ENCODE assay signal across 10 cellular contexts in genomic region chr5:50945139-50945538, GRCh38.
"Had no signal": no experiment of that assay in that cellular context is flagged by ENCODE, and none has a peak within 500 bp of the region (broad histone marks: within the 10 kb centered on the region; RNA-seq: fewer than 3 reads in every experiment).

No MANE protein-coding gene starts in this region.

- H3K4me3 Mint-ChIP-seq: GM23338, H9, HFFc6 had no signal

- H3K4me1 Mint-ChIP-seq: GM23338, H9 had no signal

- H3K4me3 ChIP-seq: GM23338, K562 had no signal

- H3K27ac Mint-ChIP-seq: GM23338, H9, HFFc6 had no signal

- H3K27ac ChIP-seq: HL-60 had no signal

- ATAC-seq: GM23338, K562 had no signal

- DNase-seq: H9, HCEC 1CT, HFFc6, IMR-90, KG1 had no signal

- H3K9me3 Mint-ChIP-seq: HFFc6 had no signal

- FAIRE-seq: H1, H54, K562 had no signal
